Comparison of ENCODE assay signal across 7 cellular contexts in the genomic region with DNA sequence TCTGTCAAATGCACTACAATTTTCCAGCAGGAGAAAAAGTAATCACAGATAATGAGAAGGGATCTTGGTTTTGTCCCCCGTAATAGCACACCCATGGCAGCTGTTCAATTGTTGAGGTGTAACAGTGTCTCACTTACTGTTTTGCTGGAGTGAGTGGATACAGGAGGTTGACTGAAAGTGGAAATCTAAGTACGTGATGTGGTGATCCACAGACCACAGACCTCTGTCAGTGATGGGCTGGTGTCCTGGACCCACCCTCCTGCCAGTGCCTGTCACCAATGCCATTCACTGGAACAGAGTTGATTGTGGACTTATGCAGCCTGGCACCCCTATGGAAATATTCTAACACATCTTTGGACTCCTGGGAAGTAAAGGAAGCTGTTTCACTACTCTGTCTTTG.
"Had no signal": no experiment of that assay in that cellular context is flagged by ENCODE, and none has a peak within 500 bp of the region (broad histone marks: within the 10 kb centered on the region; RNA-seq: fewer than 3 reads in every experiment).

No MANE protein-coding gene starts in this region.

- H3K27ac ChIP-seq: GM23248 had no signal

- H3K9ac ChIP-seq: GM23248 had no signal

- FAIRE-seq: HepG2, HTR-8/SVneo had no signal

- H3K4me3 ChIP-seq: GM23248 had no signal

- DNase-seq: GM23248, GOT3, H9, HCEC 1CT, KBM-7 had no signal

- H2AFZ ChIP-seq: GM23248 had no signal
